1 cellular context compared by ENCODE assay signal in genomic region chr1:151281969-151282882, GRCh38.
A peak's percentile ranks its signal among the peaks of the same experiment; 100 is the strongest.
TF ChIP-seq lines count a peak whose summit lies in the region.

A gene with protein sequence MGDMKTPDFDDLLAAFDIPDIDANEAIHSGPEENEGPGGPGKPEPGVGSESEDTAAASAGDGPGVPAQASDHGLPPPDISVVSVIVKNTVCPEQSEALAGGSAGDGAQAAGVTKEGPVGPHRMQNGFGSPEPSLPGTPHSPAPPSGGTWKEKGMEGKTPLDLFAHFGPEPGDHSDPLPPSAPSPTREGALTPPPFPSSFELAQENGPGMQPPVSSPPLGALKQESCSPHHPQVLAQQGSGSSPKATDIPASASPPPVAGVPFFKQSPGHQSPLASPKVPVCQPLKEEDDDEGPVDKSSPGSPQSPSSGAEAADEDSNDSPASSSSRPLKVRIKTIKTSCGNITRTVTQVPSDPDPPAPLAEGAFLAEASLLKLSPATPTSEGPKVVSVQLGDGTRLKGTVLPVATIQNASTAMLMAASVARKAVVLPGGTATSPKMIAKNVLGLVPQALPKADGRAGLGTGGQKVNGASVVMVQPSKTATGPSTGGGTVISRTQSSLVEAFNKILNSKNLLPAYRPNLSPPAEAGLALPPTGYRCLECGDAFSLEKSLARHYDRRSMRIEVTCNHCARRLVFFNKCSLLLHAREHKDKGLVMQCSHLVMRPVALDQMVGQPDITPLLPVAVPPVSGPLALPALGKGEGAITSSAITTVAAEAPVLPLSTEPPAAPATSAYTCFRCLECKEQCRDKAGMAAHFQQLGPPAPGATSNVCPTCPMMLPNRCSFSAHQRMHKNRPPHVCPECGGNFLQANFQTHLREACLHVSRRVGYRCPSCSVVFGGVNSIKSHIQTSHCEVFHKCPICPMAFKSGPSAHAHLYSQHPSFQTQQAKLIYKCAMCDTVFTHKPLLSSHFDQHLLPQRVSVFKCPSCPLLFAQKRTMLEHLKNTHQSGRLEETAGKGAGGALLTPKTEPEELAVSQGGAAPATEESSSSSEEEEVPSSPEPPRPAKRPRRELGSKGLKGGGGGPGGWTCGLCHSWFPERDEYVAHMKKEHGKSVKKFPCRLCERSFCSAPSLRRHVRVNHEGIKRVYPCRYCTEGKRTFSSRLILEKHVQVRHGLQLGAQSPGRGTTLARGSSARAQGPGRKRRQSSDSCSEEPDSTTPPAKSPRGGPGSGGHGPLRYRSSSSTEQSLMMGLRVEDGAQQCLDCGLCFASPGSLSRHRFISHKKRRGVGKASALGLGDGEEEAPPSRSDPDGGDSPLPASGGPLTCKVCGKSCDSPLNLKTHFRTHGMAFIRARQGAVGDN (plus strand): TSS chr1:151282299. CDS start chr1:151286292, 3,993 bp downstream.

TF ChIP-seq in H1, 55 proteins besides CTCF, POLR2A, EP300 and RAD21:
- TF ChIP-seq TAF7 (optimal IDR thresholded peaks at IDR 0.05; ENCODE audit: borderline replicate concordance, low read depth, low read length): peak; percentile 59
- TF ChIP-seq ASH2L (IDR thresholded peaks at IDR 0.05; ENCODE audit: low read length): no peak
- no peak for TF ChIP-seq BCL11A (IDR thresholded peaks at IDR 0.05; ENCODE audit: low read depth in 2 of 2, low read length in 2 of 2)
- peak; percentile 40; the same call in 1 of the 2 replicates for TF ChIP-seq KDM1A (IDR thresholded peaks at IDR 0.05; ENCODE audit: borderline replicate concordance, low read length)
- no peak for TF ChIP-seq NANOG (IDR thresholded peaks at IDR 0.05; ENCODE audit: insufficient read depth, low read depth, low read length, poor library complexity, severe bottlenecking)
- TF ChIP-seq EGR1 (IDR thresholded peaks at IDR 0.05; ENCODE audit: borderline replicate concordance, low read depth, low read length): no peak
- no peak for TF ChIP-seq JUND (IDR thresholded peaks at IDR 0.05; ENCODE audit: low read length)
- TF ChIP-seq, protein P1, sequence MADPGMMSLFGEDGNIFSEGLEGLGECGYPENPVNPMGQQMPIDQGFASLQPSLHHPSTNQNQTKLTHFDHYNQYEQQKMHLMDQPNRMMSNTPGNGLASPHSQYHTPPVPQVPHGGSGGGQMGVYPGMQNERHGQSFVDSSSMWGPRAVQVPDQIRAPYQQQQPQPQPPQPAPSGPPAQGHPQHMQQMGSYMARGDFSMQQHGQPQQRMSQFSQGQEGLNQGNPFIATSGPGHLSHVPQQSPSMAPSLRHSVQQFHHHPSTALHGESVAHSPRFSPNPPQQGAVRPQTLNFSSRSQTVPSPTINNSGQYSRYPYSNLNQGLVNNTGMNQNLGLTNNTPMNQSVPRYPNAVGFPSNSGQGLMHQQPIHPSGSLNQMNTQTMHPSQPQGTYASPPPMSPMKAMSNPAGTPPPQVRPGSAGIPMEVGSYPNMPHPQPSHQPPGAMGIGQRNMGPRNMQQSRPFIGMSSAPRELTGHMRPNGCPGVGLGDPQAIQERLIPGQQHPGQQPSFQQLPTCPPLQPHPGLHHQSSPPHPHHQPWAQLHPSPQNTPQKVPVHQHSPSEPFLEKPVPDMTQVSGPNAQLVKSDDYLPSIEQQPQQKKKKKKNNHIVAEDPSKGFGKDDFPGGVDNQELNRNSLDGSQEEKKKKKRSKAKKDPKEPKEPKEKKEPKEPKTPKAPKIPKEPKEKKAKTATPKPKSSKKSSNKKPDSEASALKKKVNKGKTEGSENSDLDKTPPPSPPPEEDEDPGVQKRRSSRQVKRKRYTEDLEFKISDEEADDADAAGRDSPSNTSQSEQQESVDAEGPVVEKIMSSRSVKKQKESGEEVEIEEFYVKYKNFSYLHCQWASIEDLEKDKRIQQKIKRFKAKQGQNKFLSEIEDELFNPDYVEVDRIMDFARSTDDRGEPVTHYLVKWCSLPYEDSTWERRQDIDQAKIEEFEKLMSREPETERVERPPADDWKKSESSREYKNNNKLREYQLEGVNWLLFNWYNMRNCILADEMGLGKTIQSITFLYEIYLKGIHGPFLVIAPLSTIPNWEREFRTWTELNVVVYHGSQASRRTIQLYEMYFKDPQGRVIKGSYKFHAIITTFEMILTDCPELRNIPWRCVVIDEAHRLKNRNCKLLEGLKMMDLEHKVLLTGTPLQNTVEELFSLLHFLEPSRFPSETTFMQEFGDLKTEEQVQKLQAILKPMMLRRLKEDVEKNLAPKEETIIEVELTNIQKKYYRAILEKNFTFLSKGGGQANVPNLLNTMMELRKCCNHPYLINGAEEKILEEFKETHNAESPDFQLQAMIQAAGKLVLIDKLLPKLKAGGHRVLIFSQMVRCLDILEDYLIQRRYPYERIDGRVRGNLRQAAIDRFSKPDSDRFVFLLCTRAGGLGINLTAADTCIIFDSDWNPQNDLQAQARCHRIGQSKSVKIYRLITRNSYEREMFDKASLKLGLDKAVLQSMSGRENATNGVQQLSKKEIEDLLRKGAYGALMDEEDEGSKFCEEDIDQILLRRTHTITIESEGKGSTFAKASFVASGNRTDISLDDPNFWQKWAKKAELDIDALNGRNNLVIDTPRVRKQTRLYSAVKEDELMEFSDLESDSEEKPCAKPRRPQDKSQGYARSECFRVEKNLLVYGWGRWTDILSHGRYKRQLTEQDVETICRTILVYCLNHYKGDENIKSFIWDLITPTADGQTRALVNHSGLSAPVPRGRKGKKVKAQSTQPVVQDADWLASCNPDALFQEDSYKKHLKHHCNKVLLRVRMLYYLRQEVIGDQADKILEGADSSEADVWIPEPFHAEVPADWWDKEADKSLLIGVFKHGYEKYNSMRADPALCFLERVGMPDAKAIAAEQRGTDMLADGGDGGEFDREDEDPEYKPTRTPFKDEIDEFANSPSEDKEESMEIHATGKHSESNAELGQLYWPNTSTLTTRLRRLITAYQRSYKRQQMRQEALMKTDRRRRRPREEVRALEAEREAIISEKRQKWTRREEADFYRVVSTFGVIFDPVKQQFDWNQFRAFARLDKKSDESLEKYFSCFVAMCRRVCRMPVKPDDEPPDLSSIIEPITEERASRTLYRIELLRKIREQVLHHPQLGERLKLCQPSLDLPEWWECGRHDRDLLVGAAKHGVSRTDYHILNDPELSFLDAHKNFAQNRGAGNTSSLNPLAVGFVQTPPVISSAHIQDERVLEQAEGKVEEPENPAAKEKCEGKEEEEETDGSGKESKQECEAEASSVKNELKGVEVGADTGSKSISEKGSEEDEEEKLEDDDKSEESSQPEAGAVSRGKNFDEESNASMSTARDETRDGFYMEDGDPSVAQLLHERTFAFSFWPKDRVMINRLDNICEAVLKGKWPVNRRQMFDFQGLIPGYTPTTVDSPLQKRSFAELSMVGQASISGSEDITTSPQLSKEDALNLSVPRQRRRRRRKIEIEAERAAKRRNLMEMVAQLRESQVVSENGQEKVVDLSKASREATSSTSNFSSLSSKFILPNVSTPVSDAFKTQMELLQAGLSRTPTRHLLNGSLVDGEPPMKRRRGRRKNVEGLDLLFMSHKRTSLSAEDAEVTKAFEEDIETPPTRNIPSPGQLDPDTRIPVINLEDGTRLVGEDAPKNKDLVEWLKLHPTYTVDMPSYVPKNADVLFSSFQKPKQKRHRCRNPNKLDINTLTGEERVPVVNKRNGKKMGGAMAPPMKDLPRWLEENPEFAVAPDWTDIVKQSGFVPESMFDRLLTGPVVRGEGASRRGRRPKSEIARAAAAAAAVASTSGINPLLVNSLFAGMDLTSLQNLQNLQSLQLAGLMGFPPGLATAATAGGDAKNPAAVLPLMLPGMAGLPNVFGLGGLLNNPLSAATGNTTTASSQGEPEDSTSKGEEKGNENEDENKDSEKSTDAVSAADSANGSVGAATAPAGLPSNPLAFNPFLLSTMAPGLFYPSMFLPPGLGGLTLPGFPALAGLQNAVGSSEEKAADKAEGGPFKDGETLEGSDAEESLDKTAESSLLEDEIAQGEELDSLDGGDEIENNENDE (IDR thresholded peaks at IDR 0.05; ENCODE audit: insufficient replicate concordance, low read length): no peak
- TF ChIP-seq MAFK (IDR thresholded peaks at IDR 0.05; ENCODE audit: low read depth, low read length): no peak
- peak; percentile 61 for TF ChIP-seq PHF8 (conservative IDR thresholded peaks at IDR 0.05; ENCODE audit: low read depth, low read length)
- TF ChIP-seq POU5F1 (IDR thresholded peaks at IDR 0.05; ENCODE audit: low read depth, low read length): no peak
- TF ChIP-seq SP4 (IDR thresholded peaks at IDR 0.05; ENCODE audit: low read length): no peak
- no peak for TF ChIP-seq CHD1 (IDR thresholded peaks at IDR 0.05; ENCODE audit: low read depth, low read length)
- no peak for TF ChIP-seq JUN (IDR thresholded peaks at IDR 0.05; ENCODE audit: low read depth, low read length)
- peak; percentile 31 for TF ChIP-seq KDM4A (IDR thresholded peaks at IDR 0.05; ENCODE audit: low read depth, low read length, severe bottlenecking)
- TF ChIP-seq TAF1 (IDR thresholded peaks at IDR 0.05; ENCODE audit: low read depth, low read length): peak; percentile 59; the same call in 1 of the 2 replicates
- no peak for TF ChIP-seq FOSL1 (IDR thresholded peaks at IDR 0.05; ENCODE audit: insufficient read depth, low read depth, low read length)
- TF ChIP-seq BRCA1 (IDR thresholded peaks at IDR 0.05; ENCODE audit: low read depth, low read length): no peak
- no peak for TF ChIP-seq SAP30 (IDR thresholded peaks at IDR 0.05; ENCODE audit: insufficient read depth, insufficient replicate concordance, low read length)
- no peak for TF ChIP-seq GTF2F1 (IDR thresholded peaks at IDR 0.05; ENCODE audit: borderline replicate concordance, low read depth, low read length)
- TF ChIP-seq CHD2 (IDR thresholded peaks at IDR 0.05; ENCODE audit: low read length): peak; percentile 95
- no peak for TF ChIP-seq CBX8 (IDR thresholded peaks at IDR 0.05; ENCODE audit: borderline replicate concordance, low read depth, low read length)
- peak; percentile 95 for TF ChIP-seq SP2 (IDR thresholded peaks at IDR 0.05; ENCODE audit: low read length)
- peak; percentile 59 for TF ChIP-seq TBP (IDR thresholded peaks at IDR 0.05; ENCODE audit: low read depth, low read length)
- TF ChIP-seq KDM5A (IDR thresholded peaks at IDR 0.05; ENCODE audit: low read length): no peak
- TF ChIP-seq TCF12 (IDR thresholded peaks at IDR 0.05; ENCODE audit: low read depth, low read length): peak; percentile 77; the same call in 1 of the 2 replicates
- TF ChIP-seq RXRA (IDR thresholded peaks at IDR 0.05; ENCODE audit: insufficient read depth, low read depth, low read length): no peak
- no peak for TF ChIP-seq TEAD4 (IDR thresholded peaks at IDR 0.05; ENCODE audit: low read depth, low read length)
- peak; percentile 73; the same call in 1 of the 2 replicates for TF ChIP-seq YY1 (IDR thresholded peaks at IDR 0.05; ENCODE audit: low read depth, low read length)
- TF ChIP-seq SP1 (IDR thresholded peaks at IDR 0.05; ENCODE audit: low read depth, low read length): peak; percentile 99
- no peak for TF ChIP-seq ZNF274 (IDR thresholded peaks at IDR 0.05; ENCODE audit: borderline replicate concordance, extremely low read depth, low read length)
- TF ChIP-seq, protein P2, sequence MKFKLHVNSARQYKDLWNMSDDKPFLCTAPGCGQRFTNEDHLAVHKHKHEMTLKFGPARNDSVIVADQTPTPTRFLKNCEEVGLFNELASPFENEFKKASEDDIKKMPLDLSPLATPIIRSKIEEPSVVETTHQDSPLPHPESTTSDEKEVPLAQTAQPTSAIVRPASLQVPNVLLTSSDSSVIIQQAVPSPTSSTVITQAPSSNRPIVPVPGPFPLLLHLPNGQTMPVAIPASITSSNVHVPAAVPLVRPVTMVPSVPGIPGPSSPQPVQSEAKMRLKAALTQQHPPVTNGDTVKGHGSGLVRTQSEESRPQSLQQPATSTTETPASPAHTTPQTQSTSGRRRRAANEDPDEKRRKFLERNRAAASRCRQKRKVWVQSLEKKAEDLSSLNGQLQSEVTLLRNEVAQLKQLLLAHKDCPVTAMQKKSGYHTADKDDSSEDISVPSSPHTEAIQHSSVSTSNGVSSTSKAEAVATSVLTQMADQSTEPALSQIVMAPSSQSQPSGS (IDR thresholded peaks at IDR 0.05; ENCODE audit: low read length): no peak
- TF ChIP-seq SRF (IDR thresholded peaks at IDR 0.05; ENCODE audit: low read depth, low read length): no peak
- no peak for TF ChIP-seq EZH2 (IDR thresholded peaks at IDR 0.05; ENCODE audit: low read depth, low read length, severe bottlenecking)
- TF ChIP-seq E2F6 (IDR thresholded peaks at IDR 0.05): no peak
- TF ChIP-seq, protein P3, sequence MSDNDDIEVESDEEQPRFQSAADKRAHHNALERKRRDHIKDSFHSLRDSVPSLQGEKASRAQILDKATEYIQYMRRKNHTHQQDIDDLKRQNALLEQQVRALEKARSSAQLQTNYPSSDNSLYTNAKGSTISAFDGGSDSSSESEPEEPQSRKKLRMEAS (IDR thresholded peaks at IDR 0.05): peak; percentile 34; the same call in 1 of the 2 replicates
- TF ChIP-seq SIN3A (conservative IDR thresholded peaks at IDR 0.05 in 1 of 2, IDR thresholded peaks at IDR 0.05 in 1 of 2; ENCODE audit: low read depth in 1 of 2, low read length in 2 of 2): peak; percentile 43 to 47; a peak in 1 of 4 replicates
- peak; percentile 49; the same call in 1 of the 2 replicates for TF ChIP-seq GABPA (IDR thresholded peaks at IDR 0.05; ENCODE audit: borderline replicate concordance, insufficient read depth, low read length)
- TF ChIP-seq ATF3 (IDR thresholded peaks at IDR 0.05; ENCODE audit: insufficient read depth, low read depth, low read length): no peak
- no peak for TF ChIP-seq NRF1 (IDR thresholded peaks at IDR 0.05; ENCODE audit: low read depth, low read length)
- TF ChIP-seq SIRT6 (IDR thresholded peaks at IDR 0.05; ENCODE audit: low read length): no peak
- TF ChIP-seq HDAC6 (IDR thresholded peaks at IDR 0.05; ENCODE audit: low read depth, low read length): no peak
- 0 out of 2 replicates have a peak, but pooled peaks have one; percentile 53 for TF ChIP-seq RBBP5 (IDR thresholded peaks at IDR 0.05; ENCODE audit: borderline replicate concordance, low read depth, low read length)
